9 cellular contexts compared by ENCODE assay signal in the genomic region with DNA sequence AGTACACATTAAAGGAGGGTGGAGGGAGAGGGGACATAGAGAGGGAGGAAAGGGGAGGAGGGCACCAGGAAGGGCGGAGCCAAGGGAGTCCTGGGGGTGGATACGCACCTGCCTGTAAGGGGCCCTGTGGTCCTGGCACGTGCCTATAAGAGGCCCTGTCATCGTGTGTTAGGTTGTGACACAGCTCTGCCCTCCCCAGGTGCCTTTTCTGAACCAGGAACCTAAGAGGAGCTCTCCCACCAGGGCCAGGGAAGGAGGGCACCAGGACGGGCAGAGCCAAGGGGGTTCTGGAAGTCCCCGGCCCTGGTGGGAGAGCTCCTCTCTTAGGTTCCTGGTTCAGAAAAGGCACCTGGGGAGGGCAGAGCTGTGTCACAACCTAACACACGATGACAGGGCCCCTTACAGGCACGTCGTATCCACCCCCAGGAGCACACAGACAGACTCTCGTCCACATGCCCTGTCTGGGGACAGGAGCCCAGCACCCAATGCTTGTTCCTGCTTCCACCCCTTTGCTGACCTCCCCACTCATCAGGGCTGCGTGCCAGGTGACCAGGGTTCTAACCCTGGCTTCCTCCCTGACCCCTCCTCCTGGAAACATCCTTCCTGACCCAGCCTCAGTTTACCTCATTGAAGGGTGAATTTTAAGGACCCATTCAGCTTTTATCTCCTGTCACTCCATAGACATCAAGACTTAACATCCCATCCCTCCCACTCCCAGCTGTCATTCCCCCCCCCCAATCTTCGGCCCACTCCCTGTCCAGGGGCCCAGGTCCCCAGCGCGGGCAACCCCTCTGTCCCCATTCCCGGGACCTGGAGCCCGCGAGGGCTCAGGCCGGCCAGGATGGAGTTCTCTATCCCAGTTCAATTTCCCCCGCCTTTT. TPM values are rescaled to one million over a fixed set of nuclear protein-coding genes. Genes with fewer than 3 reads are reported as not detected.
DNase-seq lines count a peak whose midpoint lies in the region; TF ChIP-seq lines count a peak whose summit lies in the region.
"Had no signal": no experiment of that assay in that cellular context is flagged by ENCODE, and none has a peak within 500 bp of the region (broad histone marks: within the 10 kb centered on the region; RNA-seq: fewer than 3 reads in every experiment).

No MANE protein-coding gene starts in this region.

- no peak overlapping the region for H3K4me3 Mint-ChIP-seq in immature natural killer cell

- no peak overlapping the region for H3K27ac ChIP-seq in muscle layer of duodenum (ENCODE audit: low read length)
- H3K27ac ChIP-seq in suprapubic skin: no peak overlapping the region

- no peaks in the 10 kb centered on the region for H3K9me3 ChIP-seq in muscle layer of duodenum (ENCODE audit: control insufficient read depth in 1 of 2, low read length in 2 of 2)
- H3K9me3 ChIP-seq in suprapubic skin: no peaks in the 10 kb centered on the region

- H3K9me3 Mint-ChIP-seq in immature natural killer cell: no peaks in the 10 kb centered on the region

- H3K27ac Mint-ChIP-seq in immature natural killer cell: no peak overlapping the region

- no peaks in the 10 kb centered on the region for H3K36me3 ChIP-seq in muscle layer of duodenum (ENCODE audit: control insufficient read depth in 1 of 2, insufficient read depth in 2 of 2, low read length in 2 of 2)
- H3K36me3 ChIP-seq in suprapubic skin: no peaks in the 10 kb centered on the region

- H3K27me3 ChIP-seq in muscle layer of duodenum (ENCODE audit: low read depth, low read length) (no peaks in the 10 kb centered on the region), suprapubic skin (peaks cover 45% of the 10 kb centered on the region)

- no peaks in the 10 kb centered on the region for H3K36me3 Mint-ChIP-seq in immature natural killer cell

- no peak for TF ChIP-seq POLR2A in suprapubic skin (IDR thresholded peaks at IDR 0.05)

- peaks cover 0 to 1% of the 10 kb centered on the region in 2 donors for H3K4me1 Mint-ChIP-seq in immature natural killer cell

- H3K4me1 ChIP-seq in muscle layer of duodenum (ENCODE audit: control insufficient read depth in 1 of 2, insufficient read depth in 2 of 2, low read length in 2 of 2) (peaks cover 0 to 16% of the 10 kb centered on the region in 2 donors), suprapubic skin (peaks cover 21% of the 10 kb centered on the region)

- H3K4me3 ChIP-seq in LNCaP clone FGC (ENCODE audit: low read depth, low read length): peak overlapping the region; percentile 21
- peak overlapping the region; percentile 39 to 72 for H3K4me3 ChIP-seq in muscle layer of duodenum (ENCODE audit: low read depth in 1 of 2, low read length in 2 of 2)
- H3K4me3 ChIP-seq in suprapubic skin: peak overlapping the region; percentile 60

- TF ChIP-seq CTCF in LNCaP clone FGC (IDR thresholded peaks at IDR 0.05; ENCODE audit: control insufficient read depth, extremely low read depth, insufficient read depth): no peak
- TF ChIP-seq CTCF in suprapubic skin (IDR thresholded peaks at IDR 0.05): no peak

- peaks cover 4 to 11% (median 6%) of the 10 kb centered on the region in 3 donors for H3K27me3 Mint-ChIP-seq in immature natural killer cell (ENCODE audit: low read depth in 3 of 3)

- DNase-seq in LNCaP clone FGC (ENCODE audit: low read depth) (no peak), ecto neural progenitor cell (ENCODE audit: low spot score) (peak; percentile 43), suprapubic skin (ENCODE audit: low spot score in 2 of 2) (peak; percentile 41 to 78), immature natural killer cell (no peak), T1000 (lab: John Stamatoyannopoulos, UW) (no peak)
- DNase-seq in activated CD4-positive, alpha-beta T cell treated with anti-CD3 and anti-CD28 coated beads, Interleukin-2, amount 50 U/mL, for 48 hours: no peak
- DNase-seq: NCI-H510A treated with DMSO at 0.1 percent for 48 hours had no signal

- 39% methylated on average over 18 of the region's 19 CpGs for WGBS in suprapubic skin

- no peak for TF ChIP-seq EP300 in suprapubic skin (IDR thresholded peaks at IDR 0.05)

RNA-seq across cellular contexts. Expression of gene OLFM1, which starts 12.9 kb away (rescaled TPM):
- 10 to 100 TPM in 2 of 4 donors, 1 to 10 TPM in 2; 4.0 to 15.4 (median 11.7) TPM for total RNA-seq in suprapubic skin
- polyA plus RNA-seq in immature natural killer cell: not detected
- total RNA-seq: MCF 10A had no signal

Comparison
In these comparisons a context has a peak if more than half of its experiments do, and no peak if none do; other contexts are left out.
1. DNase-seq: peak in ecto neural progenitor cell (single experiment) and suprapubic skin (2 of 2); none in LNCaP clone FGC (single experiment), activated CD4-positive, alpha-beta T cell treated with anti-CD3 and anti-CD28 coated beads, Interleukin-2, amount 50 U/mL, for 48 hours (0 of 2), immature natural killer cell (0 of 3) and T1000 (single experiment).
2. Peak in every context shown above with its lines, with median percentiles within 50 percentile points of each other: H3K4me3 ChIP-seq.